15 cellular contexts compared by ENCODE assay signal in the genomic region with DNA sequence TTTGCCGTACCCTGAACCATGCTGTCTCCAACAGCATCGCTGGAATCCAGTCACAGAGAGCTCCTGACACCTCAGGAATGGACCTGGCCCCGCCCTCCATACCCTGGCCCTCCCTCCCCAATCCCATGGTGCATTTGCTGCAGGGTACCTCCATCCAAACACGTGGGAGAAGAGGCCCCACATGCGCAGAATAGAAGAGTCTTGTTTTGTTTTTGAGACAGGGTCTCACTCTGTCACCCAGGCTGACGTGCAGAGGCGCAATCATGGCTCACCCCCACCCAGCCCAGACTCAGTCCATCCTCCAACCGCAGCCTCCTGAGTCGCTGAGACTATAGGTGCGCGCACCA.
"Had no signal": no experiment of that assay in that cellular context is flagged by ENCODE, and none has a peak within 500 bp of the region (broad histone marks: within the 10 kb centered on the region; RNA-seq: fewer than 3 reads in every experiment).

No MANE protein-coding gene starts in this region.

- ATAC-seq: left colon; mucosa of descending colon; naive thymus-derived CD8-positive, alpha-beta T cell; sciatic nerve; T-helper 17 cell had no signal

- H3K36me3 ChIP-seq: breast epithelium had no signal

- H3K27ac ChIP-seq: esophagus muscularis mucosa, prostate gland, spleen had no signal

- H3K4me3 Mint-ChIP-seq: activated B cell treated with CpG ODN at 0.5 μM for 24 hours; activated naive CD4-positive, alpha-beta T cell treated with anti-CD3 and anti-CD28 coated beads, Interleukin-2, amount 50 U/mL, for 24 hours; T-helper 17 cell had no signal

- H3K27me3 ChIP-seq: breast epithelium, esophagus muscularis mucosa, spleen had no signal

- H3K9me3 ChIP-seq: breast epithelium, esophagus muscularis mucosa, mucosa of descending colon, prostate gland, spleen had no signal

- H3K27ac Mint-ChIP-seq: activated B cell treated with CpG ODN at 0.5 μM for 24 hours; activated naive CD4-positive, alpha-beta T cell treated with anti-CD3 and anti-CD28 coated beads, Interleukin-2, amount 50 U/mL, for 24 hours; T-helper 17 cell had no signal

- DNase-seq: activated B cell treated with CpG ODN at 0.5 μM for 24 hours; activated CD4-positive, alpha-beta T cell treated with anti-CD3 and anti-CD28 coated beads, Interleukin-2, amount 50 U/mL, for 1 hour; activated effector memory CD4-positive, alpha-beta T cell treated with Interleukin-2 at 50 U/mL for 16 hours; left colon; mucosa of descending colon; naive thymus-derived CD8-positive, alpha-beta T cell; occipital lobe; spleen; stimulated activated naive CD4-positive, alpha-beta T cell treated with Interleukin-2 at 50 U/mL for 16 hours; T-helper 17 cell had no signal

- H3K27me3 Mint-ChIP-seq: activated B cell treated with CpG ODN at 0.5 μM for 24 hours; activated naive CD4-positive, alpha-beta T cell treated with anti-CD3 and anti-CD28 coated beads, Interleukin-2, amount 50 U/mL, for 24 hours; naive thymus-derived CD8-positive, alpha-beta T cell; T-helper 17 cell had no signal

- H3K4me3 ChIP-seq: breast epithelium, esophagus muscularis mucosa, mucosa of descending colon, prostate gland, spleen had no signal

- H3K9me3 Mint-ChIP-seq: activated B cell treated with CpG ODN at 0.5 μM for 24 hours; activated naive CD4-positive, alpha-beta T cell treated with anti-CD3 and anti-CD28 coated beads, Interleukin-2, amount 50 U/mL, for 24 hours; naive thymus-derived CD8-positive, alpha-beta T cell had no signal
